Comparison of ENCODE assay signal across 16 cellular contexts in the genomic region with DNA sequence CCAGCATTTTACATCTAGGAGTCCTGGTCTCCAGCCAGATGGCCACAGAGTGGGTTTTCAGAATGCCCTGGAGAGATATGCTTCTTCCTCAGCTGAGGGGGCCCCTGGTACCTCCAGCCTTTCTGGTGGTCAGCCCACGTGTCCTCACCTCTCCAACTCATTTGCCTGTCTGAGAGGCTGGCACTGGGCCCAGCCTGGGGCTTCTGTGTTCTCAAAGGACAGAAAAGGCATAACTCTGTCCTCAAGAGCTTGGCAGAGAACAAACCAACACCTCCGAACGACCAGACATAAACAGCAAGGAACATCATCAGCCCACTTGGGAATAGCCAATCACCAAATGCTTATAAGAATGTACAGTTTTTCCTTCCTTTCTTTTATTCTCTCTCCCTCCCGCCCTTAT. TPM values are rescaled to one million over a fixed set of nuclear protein-coding genes. Genes with fewer than 3 reads are reported as not detected.
A peak's percentile ranks its signal among the peaks of the same experiment; 100 is the strongest.
DNase-seq lines count a peak whose midpoint lies in the region; ATAC-seq and TF ChIP-seq lines count a peak whose summit lies in the region.
"Had no signal": no experiment of that assay in that cellular context is flagged by ENCODE, and none has a peak within 500 bp of the region (broad histone marks: within the 10 kb centered on the region; RNA-seq: fewer than 3 reads in every experiment).

No MANE protein-coding gene starts in this region.

- WGBS in mesodermal cell (ENCODE audit: insufficient coverage in 2 of 2), 2 experiments, result 86 to 94% methylated on average over 4 of the region's 4 CpGs
- 67 to 70% methylated on average over 4 of the region's 4 CpGs for WGBS in tibial nerve, 2 donors

- H3K27ac ChIP-seq in mesodermal cell (ENCODE audit: low read depth, low read length, severe bottlenecking) (peak overlapping the region; percentile 72), tibial nerve (peak overlapping the region in 3 of 4 donors; percentile 84 to 98 (median 95))
- H3K27ac ChIP-seq: 22Rv1 had no signal

- H3K4me1 ChIP-seq in mesodermal cell (ENCODE audit: control insufficient read depth, insufficient read depth, low read length, poor library complexity, severe bottlenecking) (peaks cover 43% of the 10 kb centered on the region), tibial nerve (peaks cover 0 to 89% (median 73%) of the 10 kb centered on the region in 4 donors)

- H3K4me3 ChIP-seq in mesodermal cell (ENCODE audit: extremely low read depth, insufficient read depth, low read length, poor library complexity, severe bottlenecking), result no peak overlapping the region
- H3K4me3 ChIP-seq in tibial nerve, result no peak overlapping the region

- ATAC-seq in GM21515 (IDR thresholded peaks at IDR 0.05; ENCODE audit: unreplicated experiment), result no peak

- H3K4me1 Mint-ChIP-seq in endothelial cell (ENCODE audit: unreplicated experiment), result peaks cover 61% of the 10 kb centered on the region
- H3K4me1 Mint-ChIP-seq: endodermal cell had no signal

- no peak for TF ChIP-seq EP300 in tibial nerve (IDR thresholded peaks at IDR 0.05)

- TF ChIP-seq POLR2A in tibial nerve (IDR thresholded peaks at IDR 0.05) (no peak), erythroblast (IDR thresholded peaks at IDR 0.05; ENCODE audit: low read length) (no peak)

- H3K36me3 ChIP-seq in mesodermal cell (ENCODE audit: control insufficient read depth, insufficient read depth, low read length) (peaks cover 7% of the 10 kb centered on the region), tibial nerve (peaks cover 0 to 6% (median 0%) of the 10 kb centered on the region in 3 donors)

- H3K9me3 ChIP-seq in mesodermal cell (ENCODE audit: control insufficient read depth, low read length), result no peaks in the 10 kb centered on the region
- H3K9me3 ChIP-seq in tibial nerve, result no peaks in the 10 kb centered on the region

- no peaks in the 10 kb centered on the region for H3K27me3 ChIP-seq in tibial nerve

- H3K27ac Mint-ChIP-seq in endothelial cell (ENCODE audit: unreplicated experiment), result peak overlapping the region; percentile 50
- H3K27ac Mint-ChIP-seq: activated naive CD8-positive, alpha-beta T cell; endodermal cell; natural killer cell treated with Interleukin-12 subunit alpha and Interleukin-12 subunit beta and Interleukin-15 and Interleukin-18, amount 100 ng/mL, for 72 hours; stimulated activated naive B cell treated with anti-CD40 and anti-IgM and Interleukin-4, amounts not matched to agents 10 μg/mL and 1 μg/mL and 100 μg/mL, for 72 hours had no signal

- peaks cover 6% of the 10 kb centered on the region for H3K27me3 Mint-ChIP-seq in endothelial cell (ENCODE audit: unreplicated experiment)
- H3K27me3 Mint-ChIP-seq: activated naive CD8-positive, alpha-beta T cell; natural killer cell treated with Interleukin-12 subunit alpha and Interleukin-12 subunit beta and Interleukin-15 and Interleukin-18, amount 100 ng/mL, for 72 hours; stimulated activated naive B cell treated with anti-CD40 and anti-IgM and Interleukin-4, amounts not matched to agents 10 μg/mL and 1 μg/mL and 100 μg/mL, for 72 hours had no signal

- DNase-seq in NCI-H1092 treated with DMSO at 0.1 percent for 48 hours (lab: John Stamatoyannopoulos, UW) (peak; percentile 22), NCI-H1092 (lab: John Stamatoyannopoulos, UW) (no peak), endothelial cell (ENCODE audit: low spot score) (no peak), tibial nerve (ENCODE audit: low spot score in 2 of 2) (no peak), erythroblast (lab: John Stamatoyannopoulos, UW) (no peak), NCI-H748 treated with DMSO at 0.1 percent for 48 hours (lab: John Stamatoyannopoulos, UW) (no peak)
- DNase-seq: activated CD8-positive, alpha-beta memory T cell treated with anti-CD3 and anti-CD28 coated beads for 24 hours; endodermal cell; NCI-H2081 treated with DMSO at 0.1 percent for 48 hours; stimulated activated naive B cell treated with anti-CD40 and anti-IgM and Interleukin-4, amounts not matched to agents 10 μg/mL and 1 μg/mL and 100 μg/mL, for 72 hours had no signal

- H3K4me3 Mint-ChIP-seq in endothelial cell (ENCODE audit: unreplicated experiment), result peak overlapping the region; percentile 29
- H3K4me3 Mint-ChIP-seq: activated naive CD8-positive, alpha-beta T cell; endodermal cell; natural killer cell treated with Interleukin-12 subunit alpha and Interleukin-12 subunit beta and Interleukin-15 and Interleukin-18, amount 100 ng/mL, for 72 hours had no signal

- no peaks in the 10 kb centered on the region for H3K9me3 Mint-ChIP-seq in endothelial cell (ENCODE audit: unreplicated experiment)
- H3K9me3 Mint-ChIP-seq: endodermal cell; natural killer cell treated with Interleukin-12 subunit alpha and Interleukin-12 subunit beta and Interleukin-15 and Interleukin-18, amount 100 ng/mL, for 72 hours; stimulated activated naive B cell treated with anti-CD40 and anti-IgM and Interleukin-4, amounts not matched to agents 10 μg/mL and 1 μg/mL and 100 μg/mL, for 72 hours had no signal

- TF ChIP-seq CTCF in endothelial cell (IDR thresholded peaks at IDR 0.05; ENCODE audit: unreplicated experiment) (no peak), tibial nerve (IDR thresholded peaks at IDR 0.05) (no peak)

- peaks cover 26% of the 10 kb centered on the region for H3K36me3 Mint-ChIP-seq in endothelial cell (ENCODE audit: low read depth, unreplicated experiment)
- H3K36me3 Mint-ChIP-seq: activated naive CD8-positive, alpha-beta T cell; natural killer cell treated with Interleukin-12 subunit alpha and Interleukin-12 subunit beta and Interleukin-15 and Interleukin-18, amount 100 ng/mL, for 72 hours had no signal

RNA-seq across cellular contexts. Expression of gene ENG, which starts 17.1 kb away (rescaled TPM):
- 113 TPM for total RNA-seq in endothelial cell (ENCODE audit: unreplicated experiment)
- polyA plus RNA-seq in mesodermal cell (2013, experiment 1 of 2), result 69.9 TPM
- polyA plus RNA-seq in mesodermal cell (2013, experiment 2 of 2), result 50.6 TPM
- total RNA-seq in tibial nerve, result 100 to 1,000 TPM in 1 of 4 donors, 10 to 100 TPM in 3; 24.9 to 137 (median 85.6) TPM

RNA-seq across cellular contexts. Expression of gene FPGS, which starts 34.7 kb away (rescaled TPM):
- total RNA-seq in endothelial cell (ENCODE audit: unreplicated experiment), result 51.3 TPM
- polyA plus RNA-seq in mesodermal cell (2013, experiment 1 of 2), result 57.4 TPM
- 48.9 TPM for polyA plus RNA-seq in mesodermal cell (2013, experiment 2 of 2)
- total RNA-seq in tibial nerve, result 100 to 1,000 TPM; 136 to 309 (median 143) TPM

RNA-seq across cellular contexts. Expression of gene AK1, which starts 40.1 kb away (rescaled TPM):
- total RNA-seq in endothelial cell (ENCODE audit: unreplicated experiment) (63.3 TPM), tibial nerve (10 to 100 TPM; 29.9 to 65.1 (median 38.7) TPM)
- 88.2 TPM for polyA plus RNA-seq in mesodermal cell (2013, experiment 1 of 2)
- 72.8 TPM for polyA plus RNA-seq in mesodermal cell (2013, experiment 2 of 2)

RNA-seq across cellular contexts. Expression of gene CDK9, which starts 51.5 kb away (rescaled TPM):
- total RNA-seq in endothelial cell (ENCODE audit: unreplicated experiment), result 188 TPM
- 79.5 TPM for polyA plus RNA-seq in mesodermal cell (2013, experiment 1 of 2)
- polyA plus RNA-seq in mesodermal cell (2013, experiment 2 of 2), result 66.6 TPM
- total RNA-seq in tibial nerve, result 100 to 1,000 TPM in 2 of 4 donors, 10 to 100 TPM in 2; 66.6 to 112 (median 87.6) TPM

RNA-seq across cellular contexts. Expression of gene SH2D3C, which starts 58.9 kb away (rescaled TPM):
- total RNA-seq in endothelial cell (ENCODE audit: unreplicated experiment) (137 TPM), tibial nerve (10 to 100 TPM in 3 of 4 donors, 1 to 10 TPM in 1; 4.2 to 18.9 (median 13.4) TPM)
- 24.8 TPM for polyA plus RNA-seq in mesodermal cell (2013, experiment 1 of 2)
- polyA plus RNA-seq in mesodermal cell (2013, experiment 2 of 2), result 17.4 TPM
- total RNA-seq: HepG2 had no signal
- polyA plus RNA-seq: HepG2 had no signal
